In the genomic region with DNA sequence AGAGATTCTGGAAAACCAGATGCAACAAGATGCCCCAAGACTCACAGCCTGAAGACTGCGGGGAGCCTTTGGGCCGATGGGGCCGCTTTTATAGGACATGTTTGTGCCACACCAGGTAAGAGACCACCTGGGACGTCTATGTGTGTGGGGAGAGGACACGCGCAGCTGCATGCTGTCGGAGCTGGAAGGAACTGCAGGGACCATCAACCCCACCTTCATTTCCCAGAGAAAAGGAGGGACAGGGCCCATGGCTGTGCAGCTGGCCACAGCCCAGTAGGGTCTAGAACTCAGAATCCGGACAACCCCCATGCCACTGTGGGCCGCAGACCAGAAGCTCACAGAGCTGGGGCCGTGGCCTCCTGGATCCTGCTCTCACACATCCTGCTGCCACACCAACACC, we compare ENCODE assay signal across 34 cellular contexts.
"Had no signal": no experiment of that assay in that cellular context is flagged by ENCODE, and none has a peak within 500 bp of the region (broad histone marks: within the 10 kb centered on the region; RNA-seq: fewer than 3 reads in every experiment).

No MANE protein-coding gene starts in this region.

- DNase-seq: activated CD4-positive, alpha-beta T cell treated with anti-CD3 and anti-CD28 coated beads, Interleukin-2, amount 10 ng/mL, durations not matched to agents 24 days and 14 days; activated CD4-positive, alpha-beta T cell treated with anti-CD3 and anti-CD28 coated beads, Interleukin-2, amount 50 U/mL, for 4 hours; activated CD4-positive, CD25-positive, alpha-beta regulatory T cell; activated CD8-positive, alpha-beta T cell treated with anti-CD3 and anti-CD28 coated beads for 36 hours; activated effector memory CD4-positive, alpha-beta T cell treated with anti-CD3 and anti-CD28 coated beads, Interleukin-2, amount 50 U/mL, for 16 hours; activated naive CD4-positive, alpha-beta T cell treated with Interleukin-2 at 50 U/mL for 16 hours; activated naive CD8-positive, alpha-beta T cell treated with anti-CD3 and anti-CD28 coated beads, Interleukin-2, amount 10 ng/mL, durations not matched to agents 7 days and 5 days; activated T-cell treated with anti-CD3 and anti-CD28 coated beads, Interleukin-2, amount 50 U/mL, for 1 hour; activated T-cell treated with anti-CD3 and anti-CD28 coated beads, Interleukin-2, amount 50 U/mL, for 72 hours; Kasumi-1; KG1; MM.1S; MV-4-11; NCI-H1092; NCI-H1436 treated with DMSO at 0.1 percent for 48 hours; NCI-H1694 treated with DMSO at 0.1 percent for 48 hours; NCI-H2029; NCI-H2107; NCI-H2171; NCI-H510A; NCI-H526; NCI-H748 treated with DMSO at 0.1 percent for 48 hours; NK-92 treated with Interleukin-12 subunit alpha and Interleukin-12 subunit beta, amount 100 ng/mL, for 24 hours; PC-3; Peyer's patch; RPMI8226; SW 1271; T-helper 1 cell; T1000; WERI-Rb-1 had no signal

- H3K4me3 Mint-ChIP-seq: activated CD4-positive, alpha-beta T cell treated with anti-CD3 and anti-CD28 coated beads, Interleukin-2, amount 10 ng/mL, durations not matched to agents 24 days and 14 days; activated CD8-positive, alpha-beta T cell treated with anti-CD3 and anti-CD28 coated beads for 36 hours; activated naive CD4-positive, alpha-beta T cell treated with anti-CD3 and anti-CD28 coated beads, Interleukin-2, amount 50 U/mL, for 24 hours; activated naive CD8-positive, alpha-beta T cell treated with anti-CD3 and anti-CD28 coated beads, Interleukin-2, amount 10 ng/mL, durations not matched to agents 7 days and 5 days; activated T-cell treated with anti-CD3 and anti-CD28 coated beads, Interleukin-2, amount 50 U/mL, for 72 hours; activated T-helper 17 cell treated with anti-CD3 and anti-CD28 coated beads, Interleukin-2, amount 50 U/mL, for 72 hours had no signal

- H3K4me1 ChIP-seq: ascending aorta, Peyer's patch had no signal

- H3K27me3 Mint-ChIP-seq: activated CD4-positive, alpha-beta T cell treated with anti-CD3 and anti-CD28 coated beads, Interleukin-2, amount 10 ng/mL, durations not matched to agents 24 days and 14 days; activated CD8-positive, alpha-beta T cell treated with anti-CD3 and anti-CD28 coated beads for 36 hours; activated naive CD4-positive, alpha-beta T cell treated with anti-CD3 and anti-CD28 coated beads, Interleukin-2, amount 50 U/mL, for 24 hours; activated naive CD8-positive, alpha-beta T cell treated with anti-CD3 and anti-CD28 coated beads, Interleukin-2, amount 10 ng/mL, durations not matched to agents 7 days and 5 days; activated T-helper 17 cell treated with anti-CD3 and anti-CD28 coated beads, Interleukin-2, amount 50 U/mL, for 72 hours had no signal

- H3K9me3 ChIP-seq: ascending aorta, Peyer's patch had no signal

- H3K36me3 ChIP-seq: cardiac muscle cell, WERI-Rb-1 had no signal

- H3K4me3 ChIP-seq: ascending aorta, cardiac muscle cell, Peyer's patch had no signal

- ATAC-seq: activated CD8-positive, alpha-beta T cell treated with anti-CD3 and anti-CD28 coated beads for 36 hours; activated T-cell treated with anti-CD3 and anti-CD28 coated beads, Interleukin-2, amount 50 U/mL, for 72 hours; activated T-helper 17 cell treated with anti-CD3 and anti-CD28 coated beads, Interleukin-2, amount 50 U/mL, for 72 hours; PC-3 had no signal

- H3K27me3 ChIP-seq: ascending aorta, cardiac muscle cell, Peyer's patch had no signal

- H3K9me3 Mint-ChIP-seq: activated naive CD4-positive, alpha-beta T cell treated with anti-CD3 and anti-CD28 coated beads, Interleukin-2, amount 50 U/mL, for 24 hours; activated T-helper 17 cell treated with anti-CD3 and anti-CD28 coated beads, Interleukin-2, amount 50 U/mL, for 72 hours had no signal

- H3K27ac ChIP-seq: ascending aorta, cardiac muscle cell, Peyer's patch, WERI-Rb-1 had no signal

- H3K27ac Mint-ChIP-seq: activated CD4-positive, alpha-beta T cell treated with anti-CD3 and anti-CD28 coated beads, Interleukin-2, amount 10 ng/mL, durations not matched to agents 24 days and 14 days; activated CD8-positive, alpha-beta T cell treated with anti-CD3 and anti-CD28 coated beads for 36 hours; activated naive CD4-positive, alpha-beta T cell treated with anti-CD3 and anti-CD28 coated beads, Interleukin-2, amount 50 U/mL, for 24 hours; activated naive CD8-positive, alpha-beta T cell treated with anti-CD3 and anti-CD28 coated beads, Interleukin-2, amount 10 ng/mL, durations not matched to agents 7 days and 5 days; activated T-cell treated with anti-CD3 and anti-CD28 coated beads, Interleukin-2, amount 50 U/mL, for 72 hours; activated T-helper 17 cell treated with anti-CD3 and anti-CD28 coated beads, Interleukin-2, amount 50 U/mL, for 72 hours had no signal
